ENCODE assay signal across 1 cellular context in genomic region chrY:2935606-2936521, GRCh38.
TF ChIP-seq lines count a peak whose summit lies in the region.

No MANE protein-coding gene starts in this region.

TF ChIP-seq in HepG2, 621 proteins besides CTCF, POLR2A, EP300 and RAD21 (continued from another document and continues in another):
- no peak for TF ChIP-seq ZNF75D (CRISPR knock-in tag; IDR thresholded peaks at IDR 0.05; ENCODE audit: borderline replicate concordance)
- no peak for TF ChIP-seq AHR (CRISPR knock-in tag; IDR thresholded peaks at IDR 0.05)
- TF ChIP-seq NFYB (CRISPR knock-in tag; IDR thresholded peaks at IDR 0.05): no peak
- TF ChIP-seq ZNF207 (IDR thresholded peaks at IDR 0.05; ENCODE audit: borderline replicate concordance): no peak
- TF ChIP-seq ZNF788 (CRISPR knock-in tag; IDR thresholded peaks at IDR 0.05; ENCODE audit: borderline replicate concordance): no peak
- TF ChIP-seq ZNF136 (CRISPR knock-in tag; IDR thresholded peaks at IDR 0.05; ENCODE audit: low read depth): no peak
- TF ChIP-seq NCOR1 (IDR thresholded peaks at IDR 0.05; ENCODE audit: borderline replicate concordance, low read length): peak; percentile 18; the same call in 1 of the 2 replicates
- TF ChIP-seq SNAPC2 (CRISPR knock-in tag; IDR thresholded peaks at IDR 0.05): no peak
- TF ChIP-seq LCORL (IDR thresholded peaks at IDR 0.05): no peak
- TF ChIP-seq LCORL (CRISPR knock-in tag; IDR thresholded peaks at IDR 0.05): no peak
- TF ChIP-seq ZNF34 (CRISPR knock-in tag; IDR thresholded peaks at IDR 0.05; ENCODE audit: borderline replicate concordance): no peak
- no peak for TF ChIP-seq TBL1XR1 (IDR thresholded peaks at IDR 0.05; ENCODE audit: borderline replicate concordance, low read length, partially characterized antibody)
- peak; percentile 53 for TF ChIP-seq STAG1 (CRISPR knock-in tag; IDR thresholded peaks at IDR 0.05)
- no peak for TF ChIP-seq SIN3B (IDR thresholded peaks at IDR 0.05; ENCODE audit: low read length)
- no peak for TF ChIP-seq ZNF672 (CRISPR knock-in tag; IDR thresholded peaks at IDR 0.05)
- TF ChIP-seq FOXJ3 (CRISPR knock-in tag; IDR thresholded peaks at IDR 0.05; ENCODE audit: borderline replicate concordance): no peak; the same call in 1 of the 2 replicates
- TF ChIP-seq NR3C1 (CRISPR knock-in tag; IDR thresholded peaks at IDR 0.05): no peak
- TF ChIP-seq ZNF232 (CRISPR knock-in tag; IDR thresholded peaks at IDR 0.05; ENCODE audit: borderline replicate concordance): 0 out of 2 replicates have a peak, but pooled peaks have one; percentile 52
- TF ChIP-seq ZFP90 (CRISPR knock-in tag; IDR thresholded peaks at IDR 0.05; ENCODE audit: borderline replicate concordance): no peak
- TF ChIP-seq SATB2 (CRISPR knock-in tag; IDR thresholded peaks at IDR 0.05): no peak
- no peak for TF ChIP-seq ZUFSP (CRISPR knock-in tag; IDR thresholded peaks at IDR 0.05; ENCODE audit: borderline replicate concordance)
- TF ChIP-seq ZNF124 (CRISPR knock-in tag; IDR thresholded peaks at IDR 0.05): no peak
- TF ChIP-seq RNF2 (conservative IDR thresholded peaks at IDR 0.05; ENCODE audit: low read depth): no peak
- no peak for TF ChIP-seq ZNF484 (CRISPR knock-in tag; IDR thresholded peaks at IDR 0.05; ENCODE audit: borderline replicate concordance, low read depth)
- TF ChIP-seq ZMYM2 (CRISPR knock-in tag; IDR thresholded peaks at IDR 0.05): no peak
- no peak for TF ChIP-seq ZNF180 (CRISPR knock-in tag; IDR thresholded peaks at IDR 0.05; ENCODE audit: borderline replicate concordance, low read depth)
- TF ChIP-seq ATRX (CRISPR knock-in tag; IDR thresholded peaks at IDR 0.05; ENCODE audit: borderline replicate concordance): no peak
- no peak for TF ChIP-seq ZNF652 (CRISPR knock-in tag; IDR thresholded peaks at IDR 0.05; ENCODE audit: borderline replicate concordance, low read depth)
- TF ChIP-seq REPIN1 (CRISPR knock-in tag; IDR thresholded peaks at IDR 0.05; ENCODE audit: borderline replicate concordance, low read depth): no peak
- TF ChIP-seq ELF1 (CRISPR knock-in tag; IDR thresholded peaks at IDR 0.05): peak; percentile 20; the same call in 1 of the 2 replicates
- TF ChIP-seq RARA (CRISPR knock-in tag; IDR thresholded peaks at IDR 0.05): peak; percentile 36; the same call in 1 of the 2 replicates
- peak; percentile 79; the same call in 1 of the 2 replicates for TF ChIP-seq MYC (CRISPR knock-in tag; IDR thresholded peaks at IDR 0.05; ENCODE audit: borderline replicate concordance)
- TF ChIP-seq DRAP1 (CRISPR knock-in tag; IDR thresholded peaks at IDR 0.05): peak; percentile 44; the same call in 1 of the 2 replicates
- TF ChIP-seq ZNF441 (CRISPR knock-in tag; IDR thresholded peaks at IDR 0.05; ENCODE audit: borderline replicate concordance): no peak
- TF ChIP-seq TRIM22 (IDR thresholded peaks at IDR 0.05): no peak
- TF ChIP-seq MLX (CRISPR knock-in tag; IDR thresholded peaks at IDR 0.05): no peak
- TF ChIP-seq MNT (IDR thresholded peaks at IDR 0.05): no peak
- no peak for TF ChIP-seq ESRRA (CRISPR knock-in tag; IDR thresholded peaks at IDR 0.05; ENCODE audit: low read depth)
- no peak for TF ChIP-seq CSRNP2 (CRISPR knock-in tag; conservative IDR thresholded peaks at IDR 0.05; ENCODE audit: low read depth)
- no peak for TF ChIP-seq CSRNP1 (CRISPR knock-in tag; IDR thresholded peaks at IDR 0.05)
- no peak for TF ChIP-seq PHF21A (CRISPR knock-in tag; IDR thresholded peaks at IDR 0.05)
- no peak for TF ChIP-seq ZNF501 (CRISPR knock-in tag; IDR thresholded peaks at IDR 0.05)
- TF ChIP-seq ZNF350 (CRISPR knock-in tag; IDR thresholded peaks at IDR 0.05; ENCODE audit: borderline replicate concordance, low read depth): no peak
- TF ChIP-seq RORA (CRISPR knock-in tag; IDR thresholded peaks at IDR 0.05): no peak
- 0 out of 2 replicates have a peak, but pooled peaks have one; percentile 19 for TF ChIP-seq CREBL2 (CRISPR knock-in tag; IDR thresholded peaks at IDR 0.05; ENCODE audit: borderline replicate concordance)
- TF ChIP-seq KLF15 (CRISPR knock-in tag; IDR thresholded peaks at IDR 0.05; ENCODE audit: borderline replicate concordance): no peak
- TF ChIP-seq ZNF235 (CRISPR knock-in tag; IDR thresholded peaks at IDR 0.05; ENCODE audit: borderline replicate concordance): no peak
- TF ChIP-seq RBM39 (IDR thresholded peaks at IDR 0.05; ENCODE audit: low read depth, low read length, poor library complexity, severe bottlenecking): no peak
- 0 out of 2 replicates have a peak, but pooled peaks have one; percentile 26 for TF ChIP-seq ZFP1 (CRISPR knock-in tag; IDR thresholded peaks at IDR 0.05)
- TF ChIP-seq KAT8 (CRISPR knock-in tag; IDR thresholded peaks at IDR 0.05): peak; percentile 39; the same call in 1 of the 2 replicates
- no peak for TF ChIP-seq ZBTB49 (CRISPR knock-in tag; IDR thresholded peaks at IDR 0.05; ENCODE audit: borderline replicate concordance)
- peak; percentile 60; the same call in 1 of the 2 replicates for TF ChIP-seq MED1 (CRISPR knock-in tag; IDR thresholded peaks at IDR 0.05)
- no peak for TF ChIP-seq TRAFD1 (CRISPR knock-in tag; IDR thresholded peaks at IDR 0.05; ENCODE audit: borderline replicate concordance)
- TF ChIP-seq ZNF660 (CRISPR knock-in tag; IDR thresholded peaks at IDR 0.05; ENCODE audit: borderline replicate concordance, low read depth): no peak
- TF ChIP-seq ZNF562 (CRISPR knock-in tag; IDR thresholded peaks at IDR 0.05; ENCODE audit: borderline replicate concordance): no peak
- TF ChIP-seq RFXANK (CRISPR knock-in tag; IDR thresholded peaks at IDR 0.05): no peak
- TF ChIP-seq ZNF7 (CRISPR knock-in tag; IDR thresholded peaks at IDR 0.05): no peak
- no peak for TF ChIP-seq DDIT3 (CRISPR knock-in tag; IDR thresholded peaks at IDR 0.05)
- TF ChIP-seq PTBP1 (IDR thresholded peaks at IDR 0.05; ENCODE audit: low read depth, low read length, poor library complexity, severe bottlenecking): no peak
- no peak for TF ChIP-seq ZNF557 (CRISPR knock-in tag; IDR thresholded peaks at IDR 0.05)
- TF ChIP-seq KDM3A (CRISPR knock-in tag; IDR thresholded peaks at IDR 0.05; ENCODE audit: low read depth): no peak
- TF ChIP-seq POLR2AphosphoS5 (IDR thresholded peaks at IDR 0.05; ENCODE audit: low read depth, low read length): no peak
